Comparison of ENCODE assay signal across 17 cellular contexts in genomic region chr1:219373616-219373935, GRCh38.
DNase-seq lines count a peak whose midpoint lies in the region; FAIRE-seq and TF ChIP-seq lines count a peak whose summit lies in the region.
"Had no signal": no experiment of that assay in that cellular context is flagged by ENCODE, and none has a peak within 500 bp of the region (broad histone marks: within the 10 kb centered on the region; RNA-seq: fewer than 3 reads in every experiment).

No MANE protein-coding gene starts in this region.

- no peaks in the 10 kb centered on the region for H3F3A ChIP-seq in MM.1S (ENCODE audit: insufficient read depth, low read length)

- H3K27ac ChIP-seq in H1 (ENCODE audit: low read depth, low read length) (no peak overlapping the region), MM.1S (ENCODE audit: low read length) (no peak overlapping the region)
- H3K27ac ChIP-seq: C4-2B, GM23248 had no signal

- H2BK5ac ChIP-seq in H1 (ENCODE audit: low read depth, low read length) = no peak overlapping the region

- H3K36me3 ChIP-seq in HAP-1 (replicated peaks) (no peaks in the 10 kb centered on the region), H1 (ENCODE audit: control insufficient read depth in 2 of 4, insufficient read depth in 4 of 4, low read length in 3 of 4) (no peaks in the 10 kb centered on the region), MM.1S (replicated peaks; ENCODE audit: insufficient read depth, low read length) (no peaks in the 10 kb centered on the region)
- H3K36me3 ChIP-seq: BE2C had no signal

- H3K4me2 ChIP-seq in H1 (ENCODE audit: insufficient read depth in 1 of 2, low read depth in 2 of 2, low read length in 2 of 2) (no peak overlapping the region), MM.1S (ENCODE audit: low read depth, low read length) (no peak overlapping the region)

- H3K9me3 Mint-ChIP-seq in mesothelial cell of epicardium = peaks cover 4% of the 10 kb centered on the region
- peaks cover 5% of the 10 kb centered on the region for H3K9me3 Mint-ChIP-seq in Calu3 (ENCODE audit: low read depth, unreplicated experiment)
- H3K9me3 Mint-ChIP-seq in activated naive CD8-positive, alpha-beta T cell treated with anti-CD3 and anti-CD28 coated beads for 36 hours = no peaks in the 10 kb centered on the region
- H3K9me3 Mint-ChIP-seq: H9 had no signal

- H3K56ac ChIP-seq in H1 (replicated peaks; ENCODE audit: insufficient read length, low read depth, low read length) = no peak overlapping the region

- in situ Hi-C loops in HAP-1 (cut with MboI; ENCODE audit: low sequenced_read_pairs) = no loop called here

- H3K79me1 ChIP-seq in H1 (ENCODE audit: low read depth, low read length) = no peaks in the 10 kb centered on the region

- no peaks in the 10 kb centered on the region for H3K27me3 ChIP-seq in HAP-1 (ENCODE audit: low read depth)
- H3K27me3 ChIP-seq in H1 (replicated peaks in 1 of 4; ENCODE audit: control insufficient read depth in 3 of 4, extremely low read depth in 1 of 4, insufficient read depth in 3 of 4, low read length in 3 of 4) = no peaks in the 10 kb centered on the region
- H3K27me3 ChIP-seq in MM.1S (replicated peaks; ENCODE audit: insufficient read depth, low read length) = no peaks in the 10 kb centered on the region
- H3K27me3 ChIP-seq: BE2C had no signal

- no peak overlapping the region for H3K4ac ChIP-seq in H1 (replicated peaks; ENCODE audit: insufficient read length, low read depth, low read length)

- no peak overlapping the region for H4K5ac ChIP-seq in H1 (ENCODE audit: insufficient read length, low read depth, low read length)

- H3K79me2 ChIP-seq in H1 (ENCODE audit: control insufficient read depth in 1 of 2, insufficient read depth in 2 of 2, low read length in 2 of 2) = no peaks in the 10 kb centered on the region
- H3K79me2 ChIP-seq in MM.1S (ENCODE audit: low read length) = no peaks in the 10 kb centered on the region

- H3K4me3 Mint-ChIP-seq in mesothelial cell of epicardium (no peak overlapping the region), Calu3 (ENCODE audit: low read depth, unreplicated experiment) (no peak overlapping the region)
- H3K4me3 Mint-ChIP-seq in activated naive CD8-positive, alpha-beta T cell treated with anti-CD3 and anti-CD28 coated beads for 36 hours = no peak overlapping the region
- H3K4me3 Mint-ChIP-seq: CD4-positive, alpha-beta memory T cell; H9; HFFc6 had no signal

- H3K27ac Mint-ChIP-seq in mesothelial cell of epicardium = peak overlapping the region; percentile 25
- no peak overlapping the region for H3K27ac Mint-ChIP-seq in Calu3 (ENCODE audit: unreplicated experiment)
- H3K27ac Mint-ChIP-seq in activated naive CD8-positive, alpha-beta T cell treated with anti-CD3 and anti-CD28 coated beads for 36 hours = no peak overlapping the region
- H3K27ac Mint-ChIP-seq: CD4-positive, alpha-beta memory T cell; HFFc6 had no signal

- no peaks in the 10 kb centered on the region for H3K9me3 ChIP-seq in HAP-1
- no peaks in the 10 kb centered on the region for H3K9me3 ChIP-seq in H1 (ENCODE audit: insufficient read depth in 2 of 2, low read depth in 1 of 2, low read length in 1 of 2)
- H3K9me3 ChIP-seq in MM.1S (replicated peaks; ENCODE audit: insufficient read depth, low read length) = no peaks in the 10 kb centered on the region
- H3K9me3 ChIP-seq: BE2C had no signal

- H4K91ac ChIP-seq in H1 (replicated peaks; ENCODE audit: insufficient read length, low read length) = no peak overlapping the region

- no peak overlapping the region for H3K14ac ChIP-seq in H1 (ENCODE audit: insufficient read length)

- no peak overlapping the region for H2BK120ac ChIP-seq in H1 (replicated peaks; ENCODE audit: low read depth, low read length)

- H3K4me1 ChIP-seq in HAP-1 = peaks cover 48% of the 10 kb centered on the region
- H3K4me1 ChIP-seq in H1 (replicated peaks in 1 of 4; ENCODE audit: control insufficient read depth in 3 of 4, insufficient read depth in 4 of 4, low read length in 3 of 4) = peaks cover 0 to 4% (median 0%) of the 10 kb centered on the region in 4 experiments; a peak in 1 of 7 replicates
- no peaks in the 10 kb centered on the region for H3K4me1 ChIP-seq in MM.1S (ENCODE audit: low read length)

- H3K27me3 Mint-ChIP-seq in mesothelial cell of epicardium (ENCODE audit: low read depth) = no peaks in the 10 kb centered on the region
- H3K27me3 Mint-ChIP-seq in Calu3 (ENCODE audit: unreplicated experiment) = no peaks in the 10 kb centered on the region
- no peaks in the 10 kb centered on the region for H3K27me3 Mint-ChIP-seq in activated naive CD8-positive, alpha-beta T cell treated with anti-CD3 and anti-CD28 coated beads for 36 hours
- H3K27me3 Mint-ChIP-seq: CD4-positive, alpha-beta memory T cell had no signal

- no peak for TF ChIP-seq RAD21 in H1 (IDR thresholded peaks at IDR 0.05 in 1 of 2, conservative IDR thresholded peaks at IDR 0.05 in 1 of 2; ENCODE audit: low read depth in 2 of 2, low read length in 2 of 2)

- TF ChIP-seq EP300 in H1 (IDR thresholded peaks at IDR 0.05; ENCODE audit: borderline replicate concordance in 1 of 2, low read depth in 2 of 2, low read length in 2 of 2) = no peak

- H3K4me3 ChIP-seq in HAP-1 (no peak overlapping the region), H1 (ENCODE audit: extremely low read depth in 1 of 4, insufficient read depth in 2 of 4, low read depth in 3 of 4, low read length in 4 of 4) (no peak overlapping the region), MM.1S (ENCODE audit: low read length) (no peak overlapping the region)
- H3K4me3 ChIP-seq: GM23248 had no signal

- no peak for FAIRE-seq in H1 (lab: Jason Lieb, UNC)
- FAIRE-seq: A204.1 had no signal

- H2BK15ac ChIP-seq in H1 (ENCODE audit: low read length) = no peak overlapping the region

- no peak overlapping the region for H3K18ac ChIP-seq in H1 (ENCODE audit: extremely low read depth, low read length)

- H3K9me2 ChIP-seq in MM.1S (replicated peaks; ENCODE audit: insufficient read depth, low read length) = no peaks in the 10 kb centered on the region

- H4K20me1 ChIP-seq in H1 (replicated peaks in 1 of 2; ENCODE audit: control insufficient read depth in 1 of 2, insufficient read depth in 2 of 2, low read length in 2 of 2) (no peaks in the 10 kb centered on the region), MM.1S (ENCODE audit: insufficient read depth, low read length) (no peaks in the 10 kb centered on the region)

- no peak overlapping the region for H3K9ac ChIP-seq in H1 (replicated peaks in 1 of 4; ENCODE audit: extremely low read depth in 1 of 4, low read depth in 3 of 4, low read length in 3 of 4)
- H3K9ac ChIP-seq in MM.1S (ENCODE audit: low read length) = no peak overlapping the region
- H3K9ac ChIP-seq: GM23248 had no signal

- POLR2A ChIA-PET in H1 (lab: Charles Lee; ENCODE audit: partially characterized antibody) = no interaction called here

- CTCF ChIA-PET in H1 (lab: Charles Lee; ENCODE audit: partially characterized antibody) (interaction anchor here (0.6 to 1.9 kb wide), 5 partner anchors 11 to 1045 kb away, joined by 3 to 16 read pairs (median 3); no protein-coding TSS in a partner anchor), Calu3 (lab: Charles Lee) (no interaction called here)

- peaks cover 19% of the 10 kb centered on the region for H3K4me1 Mint-ChIP-seq in mesothelial cell of epicardium
- no peaks in the 10 kb centered on the region for H3K4me1 Mint-ChIP-seq in Calu3 (ENCODE audit: low read depth, unreplicated experiment)
- H3K4me1 Mint-ChIP-seq in activated naive CD8-positive, alpha-beta T cell treated with anti-CD3 and anti-CD28 coated beads for 36 hours = no peaks in the 10 kb centered on the region
- H3K4me1 Mint-ChIP-seq: CD4-positive, alpha-beta memory T cell had no signal

- TF ChIP-seq POLR2A in H1 (IDR thresholded peaks at IDR 0.05; ENCODE audit: control extremely low read depth in 1 of 2, low read depth in 2 of 2, low read length in 2 of 2) = no peak

- H4K8ac ChIP-seq in H1 (ENCODE audit: extremely low read depth, insufficient read depth, low read length) = no peak overlapping the region

- no peaks in the 10 kb centered on the region for H3K23me2 ChIP-seq in H1 (ENCODE audit: low read depth, low read length)

- no peak for TF ChIP-seq CTCF in H1 (IDR thresholded peaks at IDR 0.05; ENCODE audit: control extremely low read depth in 1 of 3, insufficient read depth in 1 of 3, low read depth in 1 of 3, low read length in 3 of 3)
- TF ChIP-seq CTCF in mesothelial cell of epicardium (IDR thresholded peaks at IDR 0.05; ENCODE audit: unreplicated experiment) = no peak
- no peak for TF ChIP-seq CTCF in Calu3 (IDR thresholded peaks at IDR 0.05; ENCODE audit: unreplicated experiment)
- TF ChIP-seq CTCF in MM.1S (IDR thresholded peaks at IDR 0.05; ENCODE audit: low read length) = no peak

- no peaks in the 10 kb centered on the region for H3K36me3 Mint-ChIP-seq in mesothelial cell of epicardium
- no peaks in the 10 kb centered on the region for H3K36me3 Mint-ChIP-seq in Calu3 (ENCODE audit: insufficient read depth, unreplicated experiment)
- H3K36me3 Mint-ChIP-seq in activated naive CD8-positive, alpha-beta T cell treated with anti-CD3 and anti-CD28 coated beads for 36 hours = no peaks in the 10 kb centered on the region
- H3K36me3 Mint-ChIP-seq: CD4-positive, alpha-beta memory T cell had no signal

- WGBS in H1 (ENCODE audit: extremely low coverage in 1 of 2, insufficient coverage in 1 of 2, insufficient read length in 1 of 2, insufficient replicate concordance in 2 of 2, low coverage in 1 of 2, low lambda C conversion rate in 2 of 2, missing lambda C conversion rate in 1 of 2), 2 experiments = 88% methylated on average over 1 of the region's 1 CpG; no CpG with 5 or more reads in 1 of the 2 experiments

- intact Hi-C loops in Calu3 (cut with micrococcal nuclease; ENCODE audit: unreplicated experiment) = no loop called here

- H3K23ac ChIP-seq in H1 (ENCODE audit: insufficient read length) = no peak overlapping the region

- no peak overlapping the region for H2BK12ac ChIP-seq in H1 (ENCODE audit: low read depth, low read length)

- H2AFZ ChIP-seq in H1 (ENCODE audit: low read length) (0 out of 2 replicates have a peak overlapping the region, but pooled peaks have one; percentile 15), MM.1S (ENCODE audit: low read length) (no peak overlapping the region)
- H2AFZ ChIP-seq: GM23248 had no signal

- no TSS peak for BruUV-seq in Calu3 (replicated peaks; lab: Mats Ljungman, UMichigan)

- no peak overlapping the region for H2AK5ac ChIP-seq in H1 (ENCODE audit: low read depth, low read length)

- DNase-seq in HAP-1 (ENCODE audit: low spot score in 2 of 2) (peak; percentile 64 to 79), H1 (ENCODE audit: low read depth in 1 of 2, low spot score in 2 of 2) (no peak), mesothelial cell of epicardium (ENCODE audit: low spot score in 2 of 2, unreplicated experiment in 2 of 2) (no peak), HCEC 1CT (no peak), Calu3 (no peak), MM.1S (no peak)
- no peak for DNase-seq in activated naive CD8-positive, alpha-beta T cell treated with anti-CD3 and anti-CD28 coated beads for 36 hours
- DNase-seq: BE2C; CD4-positive, alpha-beta memory T cell; DMS153; DND-41; GF-D8; GM23248; H9; HFFc6 had no signal

- no peak overlapping the region for H2BK20ac ChIP-seq in H1 (ENCODE audit: low read length)

TF ChIP-seq in H1, 55 proteins besides CTCF, POLR2A, EP300 and RAD21 (continues in another document):
- TF ChIP-seq SRF (IDR thresholded peaks at IDR 0.05; ENCODE audit: low read depth, low read length) = no peak
- no peak for TF ChIP-seq SP2 (IDR thresholded peaks at IDR 0.05; ENCODE audit: low read length)
- TF ChIP-seq RNF2 (IDR thresholded peaks at IDR 0.05; ENCODE audit: borderline replicate concordance, low read depth, low read length, missing control alignments, poor library complexity, severe bottlenecking) = no peak

Comparison
In these comparisons a context has a peak if more than half of its experiments do, and no peak if none do; other contexts are left out.
1. DNase-seq: peak in HAP-1 (2 of 2); none in H1 (0 of 2), mesothelial cell of epicardium (0 of 2), HCEC 1CT (single experiment), Calu3 (single experiment), MM.1S (single experiment) and activated naive CD8-positive, alpha-beta T cell treated with anti-CD3 and anti-CD28 coated beads for 36 hours (single experiment).